Comparison of ENCODE assay signal across 19 cellular contexts in genomic region chr18:46621871-46622270, GRCh38. TPM values are rescaled to one million over a fixed set of nuclear protein-coding genes. Genes with fewer than 3 reads are reported as not detected.
DNase-seq lines count a peak whose midpoint lies in the region; ATAC-seq and TF ChIP-seq lines count a peak whose summit lies in the region.
"Had no signal": no experiment of that assay in that cellular context is flagged by ENCODE, and none has a peak within 500 bp of the region (broad histone marks: within the 10 kb centered on the region; RNA-seq: fewer than 3 reads in every experiment).

No MANE protein-coding gene starts in this region.

- CTCF ChIA-PET in T-cell (lab: Charles Lee) = no interaction called here

- no peak overlapping the region for H3K4me3 Mint-ChIP-seq in T-cell
- H3K4me3 Mint-ChIP-seq in osteocyte (ENCODE audit: unreplicated experiment) = no peak overlapping the region
- H3K4me3 Mint-ChIP-seq in endothelial cell (ENCODE audit: unreplicated experiment) = no peak overlapping the region

- H3K9me3 Mint-ChIP-seq in T-cell (no peaks in the 10 kb centered on the region), osteocyte (ENCODE audit: unreplicated experiment) (no peaks in the 10 kb centered on the region), endothelial cell (ENCODE audit: unreplicated experiment) (no peaks in the 10 kb centered on the region)

- TF ChIP-seq CTCF in osteocyte (IDR thresholded peaks at IDR 0.05) (no peak), endothelial cell (IDR thresholded peaks at IDR 0.05; ENCODE audit: unreplicated experiment) (no peak)

- ATAC-seq in T-cell (replicated peaks in 1 of 4) = no peak
- ATAC-seq in HG03045 (IDR thresholded peaks at IDR 0.05; ENCODE audit: unreplicated experiment) = no peak
- ATAC-seq: Panc1 had no signal

- H3K27ac Mint-ChIP-seq in T-cell (peak overlapping the region; percentile 1 to 76), osteocyte (ENCODE audit: unreplicated experiment) (no peak overlapping the region), endothelial cell (ENCODE audit: unreplicated experiment) (no peak overlapping the region)

- H3K27me3 Mint-ChIP-seq in T-cell (peaks cover 0 to 3% of the 10 kb centered on the region in 2 donors), osteocyte (ENCODE audit: unreplicated experiment) (peaks cover 21% of the 10 kb centered on the region), endothelial cell (ENCODE audit: unreplicated experiment) (peaks cover 5% of the 10 kb centered on the region)

- H3K36me3 Mint-ChIP-seq in T-cell (no peaks in the 10 kb centered on the region), osteocyte (ENCODE audit: unreplicated experiment) (no peaks in the 10 kb centered on the region), endothelial cell (ENCODE audit: low read depth, unreplicated experiment) (no peaks in the 10 kb centered on the region)

- POLR2A ChIA-PET in T-cell (lab: Charles Lee) = no interaction called here

- peak; percentile 18 for DNase-seq in NCI-H510A treated with DMSO at 0.1 percent for 48 hours (lab: John Stamatoyannopoulos, UW)
- DNase-seq in NCI-H510A (lab: John Stamatoyannopoulos, UW) = no peak
- peak; percentile 91 for DNase-seq in NCI-H146 (lab: John Stamatoyannopoulos, UW)
- DNase-seq in T-cell = no peak
- peak; percentile 53 for DNase-seq in osteocyte (ENCODE audit: extremely low spot score, unreplicated experiment)
- DNase-seq in endothelial cell (ENCODE audit: low spot score) = no peak
- no peak for DNase-seq in NCI-H345 (lab: John Stamatoyannopoulos, UW)
- DNase-seq: 8988T, Caco-2, DMS153, EL, MV-4-11, NCI-H2029, NCI-H446, NCI-H82 had no signal

- H3K4me1 Mint-ChIP-seq in T-cell (peaks cover 42 to 46% (median 45%) of the 10 kb centered on the region in 3 donors), osteocyte (ENCODE audit: unreplicated experiment) (no peaks in the 10 kb centered on the region), endothelial cell (ENCODE audit: unreplicated experiment) (peaks cover 19% of the 10 kb centered on the region)

RNA-seq across cellular contexts. Expression of gene LOXHD1, which starts 35.1 kb away (rescaled TPM):
- total RNA-seq in T-cell (under 1 TPM in 4 of 5 donors, not detected in 1; 0.07 to 0.21 (median 0.15) TPM), osteocyte (not detected in 2 replicates), endothelial cell (ENCODE audit: unreplicated experiment) (0.23 TPM)
- total RNA-seq: Caco-2, H4, SK-MEL-5 had no signal

Comparison
In these comparisons a context has a peak if more than half of its experiments do, and no peak if none do; other contexts are left out.
1. DNase-seq: peak in NCI-H510A treated with DMSO at 0.1 percent for 48 hours (single experiment), NCI-H146 (single experiment) and osteocyte (single experiment); none in NCI-H510A (single experiment), T-cell (0 of 34), endothelial cell (single experiment) and NCI-H345 (single experiment).
2. H3K27ac Mint-ChIP-seq: peak in T-cell (2 of 2); none in osteocyte (single experiment) and endothelial cell (single experiment).